ENCODE assay signal across 1 cellular context in genomic region chr17:1154704-1155103, GRCh38.
TF ChIP-seq lines count a peak whose summit lies in the region.

No MANE protein-coding gene starts in this region.

TF ChIP-seq in HepG2, 621 proteins besides CTCF, POLR2A, EP300 and RAD21:
- TF ChIP-seq NR0B2 (CRISPR knock-in tag; IDR thresholded peaks at IDR 0.05) (no peak), SAFB2 (CRISPR knock-in tag; IDR thresholded peaks at IDR 0.05; ENCODE audit: borderline replicate concordance, low read depth) (no peak), CHD4 (IDR thresholded peaks at IDR 0.05; ENCODE audit: borderline replicate concordance, low read length) (no peak), ZNF766 (CRISPR knock-in tag; IDR thresholded peaks at IDR 0.05; ENCODE audit: borderline replicate concordance) (no peak), ELF1 (CRISPR knock-in tag; IDR thresholded peaks at IDR 0.05) (no peak), ZNF83 (CRISPR knock-in tag; IDR thresholded peaks at IDR 0.05; ENCODE audit: borderline replicate concordance) (no peak), CENPX (CRISPR knock-in tag; IDR thresholded peaks at IDR 0.05) (no peak), IKZF1 (IDR thresholded peaks at IDR 0.05) (no peak), JARID2 (CRISPR knock-in tag; IDR thresholded peaks at IDR 0.05; ENCODE audit: insufficient replicate concordance) (no peak)
